Comparison of ENCODE assay signal across 1 cellular context in the genomic region with DNA sequence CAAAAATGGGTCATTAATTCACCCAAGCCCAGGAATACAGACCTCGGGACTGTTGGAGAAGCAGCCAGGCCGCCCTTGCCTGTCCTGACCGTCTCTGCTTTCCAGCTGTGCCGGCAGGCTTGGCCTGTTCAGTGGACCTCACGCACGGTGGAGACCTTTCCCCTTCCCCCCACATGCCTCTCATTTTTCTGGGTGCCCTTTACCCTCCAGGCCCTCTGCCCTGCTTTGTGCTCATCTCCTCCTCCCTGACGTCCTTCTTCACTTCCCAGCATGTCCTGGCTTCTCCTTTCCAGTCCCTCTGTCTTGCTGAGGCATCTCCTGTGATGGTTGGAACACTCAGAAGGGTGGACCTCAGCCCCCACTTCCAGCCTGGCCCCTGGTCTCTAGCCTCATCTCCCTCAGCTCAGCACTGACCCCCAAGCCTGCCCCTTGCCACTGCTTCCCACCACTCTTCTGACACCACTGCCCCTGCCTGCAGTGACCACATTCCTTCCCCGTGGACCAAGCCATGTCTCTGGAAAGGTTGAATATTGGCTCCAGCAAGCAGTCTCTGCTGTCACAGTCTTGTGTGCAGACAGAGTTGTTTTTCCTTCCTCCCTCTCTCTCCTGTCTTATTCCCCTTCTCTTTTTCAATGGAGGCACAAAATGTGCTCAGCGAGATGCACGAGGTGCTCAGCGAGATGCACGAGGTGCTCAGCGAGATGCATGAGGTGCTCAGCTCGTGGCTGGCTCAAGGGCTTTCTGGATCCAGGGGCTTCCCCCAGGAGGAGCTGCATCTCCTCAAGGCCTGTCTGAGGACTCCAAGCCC.
TF ChIP-seq lines count a peak whose summit lies in the region.

No MANE protein-coding gene starts in this region.

TF ChIP-seq in HepG2, 621 proteins besides CTCF, POLR2A, EP300 and RAD21 (continued from another document and continues in another):
- TF ChIP-seq, protein P1, sequence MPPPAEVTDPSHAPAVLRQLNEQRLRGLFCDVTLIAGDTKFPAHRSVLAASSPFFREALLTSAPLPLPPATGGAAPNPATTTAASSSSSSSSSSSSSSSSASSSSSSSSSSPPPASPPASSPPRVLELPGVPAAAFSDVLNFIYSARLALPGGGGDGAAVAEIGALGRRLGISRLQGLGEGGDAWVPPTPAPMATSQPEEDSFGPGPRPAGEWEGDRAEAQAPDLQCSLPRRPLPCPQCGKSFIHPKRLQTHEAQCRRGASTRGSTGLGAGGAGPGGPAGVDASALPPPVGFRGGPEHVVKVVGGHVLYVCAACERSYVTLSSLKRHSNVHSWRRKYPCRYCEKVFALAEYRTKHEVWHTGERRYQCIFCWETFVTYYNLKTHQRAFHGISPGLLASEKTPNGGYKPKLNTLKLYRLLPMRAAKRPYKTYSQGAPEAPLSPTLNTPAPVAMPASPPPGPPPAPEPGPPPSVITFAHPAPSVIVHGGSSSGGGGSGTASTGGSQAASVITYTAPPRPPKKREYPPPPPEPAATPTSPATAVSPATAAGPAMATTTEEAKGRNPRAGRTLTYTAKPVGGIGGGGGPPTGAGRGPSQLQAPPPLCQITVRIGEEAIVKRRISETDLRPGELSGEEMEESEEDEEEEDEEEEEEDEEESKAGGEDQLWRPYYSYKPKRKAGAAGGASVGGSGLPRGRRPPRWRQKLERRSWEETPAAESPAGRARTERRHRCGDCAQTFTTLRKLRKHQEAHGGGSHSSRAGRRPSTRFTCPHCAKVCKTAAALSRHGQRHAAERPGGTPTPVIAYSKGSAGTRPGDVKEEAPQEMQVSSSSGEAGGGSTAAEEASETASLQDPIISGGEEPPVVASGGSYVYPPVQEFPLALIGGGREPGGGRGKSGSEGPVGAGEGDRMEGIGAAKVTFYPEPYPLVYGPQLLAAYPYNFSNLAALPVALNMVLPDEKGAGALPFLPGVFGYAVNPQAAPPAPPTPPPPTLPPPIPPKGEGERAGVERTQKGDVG (CRISPR knock-in tag; IDR thresholded peaks at IDR 0.05; ENCODE audit: borderline replicate concordance), result 0 out of 2 replicates have a peak, but pooled peaks have one; percentile 45
- TF ChIP-seq IKZF4 (CRISPR knock-in tag; IDR thresholded peaks at IDR 0.05; ENCODE audit: borderline replicate concordance, low read depth, not compliant biosample characterization) (no peak), NR2C2 (CRISPR knock-in tag; IDR thresholded peaks at IDR 0.05; ENCODE audit: borderline replicate concordance) (0 out of 2 replicates have a peak, but pooled peaks have one; percentile 32), ZSCAN29 (CRISPR knock-in tag; conservative IDR thresholded peaks at IDR 0.05) (no peak), ZNF317 (CRISPR knock-in tag; IDR thresholded peaks at IDR 0.05) (no peak), NONO (IDR thresholded peaks at IDR 0.05) (no peak), NONO (CRISPR knock-in tag; conservative IDR thresholded peaks at IDR 0.05) (no peak; the same call in 1 of the 2 replicates), RELA (CRISPR knock-in tag; IDR thresholded peaks at IDR 0.05) (no peak), NFYC (CRISPR knock-in tag; IDR thresholded peaks at IDR 0.05) (no peak), REL (CRISPR knock-in tag; conservative IDR thresholded peaks at IDR 0.05) (no peak), ERF (CRISPR knock-in tag; IDR thresholded peaks at IDR 0.05) (no peak), ZNF782 (CRISPR knock-in tag; IDR thresholded peaks at IDR 0.05; ENCODE audit: borderline replicate concordance) (no peak), HES4 (CRISPR knock-in tag; IDR thresholded peaks at IDR 0.05; ENCODE audit: borderline replicate concordance) (no peak), CHD2 (IDR thresholded peaks at IDR 0.05; ENCODE audit: low read depth, low read length) (no peak), ZNF747 (CRISPR knock-in tag; IDR thresholded peaks at IDR 0.05; ENCODE audit: borderline replicate concordance) (no peak), CREB1 (IDR thresholded peaks at IDR 0.05) (no peak), CREB1 (CRISPR knock-in tag; IDR thresholded peaks at IDR 0.05) (no peak), SOX5 (CRISPR knock-in tag; IDR thresholded peaks at IDR 0.05; ENCODE audit: borderline replicate concordance) (peak; percentile 42; the same call in 1 of the 2 replicates), BRCA1 (CRISPR knock-in tag; IDR thresholded peaks at IDR 0.05) (no peak), ASH2L (IDR thresholded peaks at IDR 0.05; ENCODE audit: insufficient read length, low read depth, low read length) (peak; percentile 55), ZFY (CRISPR knock-in tag; IDR thresholded peaks at IDR 0.05) (no peak), ZFP62 (CRISPR knock-in tag; IDR thresholded peaks at IDR 0.05) (no peak), POLR2AphosphoS2 (IDR thresholded peaks at IDR 0.05; ENCODE audit: low read depth, low read length) (no peak), ZNF737 (CRISPR knock-in tag; IDR thresholded peaks at IDR 0.05; ENCODE audit: borderline replicate concordance) (no peak), SCMH1 (CRISPR knock-in tag; IDR thresholded peaks at IDR 0.05; ENCODE audit: borderline replicate concordance) (no peak), ZNF768 (CRISPR knock-in tag; IDR thresholded peaks at IDR 0.05) (no peak), ZNF572 (CRISPR knock-in tag; IDR thresholded peaks at IDR 0.05) (no peak), RFXAP (CRISPR knock-in tag; IDR thresholded peaks at IDR 0.05; ENCODE audit: borderline replicate concordance) (no peak), ZNF343 (CRISPR knock-in tag; IDR thresholded peaks at IDR 0.05) (0 out of 2 replicates have a peak, but pooled peaks have one; percentile 35)
- TF ChIP-seq, protein P2, sequence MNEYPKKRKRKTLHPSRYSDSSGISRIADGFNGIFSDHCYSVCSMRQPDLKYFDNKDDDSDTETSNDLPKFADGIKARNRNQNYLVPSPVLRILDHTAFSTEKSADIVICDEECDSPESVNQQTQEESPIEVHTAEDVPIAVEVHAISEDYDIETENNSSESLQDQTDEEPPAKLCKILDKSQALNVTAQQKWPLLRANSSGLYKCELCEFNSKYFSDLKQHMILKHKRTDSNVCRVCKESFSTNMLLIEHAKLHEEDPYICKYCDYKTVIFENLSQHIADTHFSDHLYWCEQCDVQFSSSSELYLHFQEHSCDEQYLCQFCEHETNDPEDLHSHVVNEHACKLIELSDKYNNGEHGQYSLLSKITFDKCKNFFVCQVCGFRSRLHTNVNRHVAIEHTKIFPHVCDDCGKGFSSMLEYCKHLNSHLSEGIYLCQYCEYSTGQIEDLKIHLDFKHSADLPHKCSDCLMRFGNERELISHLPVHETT (CRISPR knock-in tag; conservative IDR thresholded peaks at IDR 0.05), result no peak
- TF ChIP-seq, protein P3, sequence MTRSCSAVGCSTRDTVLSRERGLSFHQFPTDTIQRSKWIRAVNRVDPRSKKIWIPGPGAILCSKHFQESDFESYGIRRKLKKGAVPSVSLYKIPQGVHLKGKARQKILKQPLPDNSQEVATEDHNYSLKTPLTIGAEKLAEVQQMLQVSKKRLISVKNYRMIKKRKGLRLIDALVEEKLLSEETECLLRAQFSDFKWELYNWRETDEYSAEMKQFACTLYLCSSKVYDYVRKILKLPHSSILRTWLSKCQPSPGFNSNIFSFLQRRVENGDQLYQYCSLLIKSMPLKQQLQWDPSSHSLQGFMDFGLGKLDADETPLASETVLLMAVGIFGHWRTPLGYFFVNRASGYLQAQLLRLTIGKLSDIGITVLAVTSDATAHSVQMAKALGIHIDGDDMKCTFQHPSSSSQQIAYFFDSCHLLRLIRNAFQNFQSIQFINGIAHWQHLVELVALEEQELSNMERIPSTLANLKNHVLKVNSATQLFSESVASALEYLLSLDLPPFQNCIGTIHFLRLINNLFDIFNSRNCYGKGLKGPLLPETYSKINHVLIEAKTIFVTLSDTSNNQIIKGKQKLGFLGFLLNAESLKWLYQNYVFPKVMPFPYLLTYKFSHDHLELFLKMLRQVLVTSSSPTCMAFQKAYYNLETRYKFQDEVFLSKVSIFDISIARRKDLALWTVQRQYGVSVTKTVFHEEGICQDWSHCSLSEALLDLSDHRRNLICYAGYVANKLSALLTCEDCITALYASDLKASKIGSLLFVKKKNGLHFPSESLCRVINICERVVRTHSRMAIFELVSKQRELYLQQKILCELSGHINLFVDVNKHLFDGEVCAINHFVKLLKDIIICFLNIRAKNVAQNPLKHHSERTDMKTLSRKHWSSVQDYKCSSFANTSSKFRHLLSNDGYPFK (CRISPR knock-in tag; IDR thresholded peaks at IDR 0.05; ENCODE audit: borderline replicate concordance), result no peak; the same call in 1 of the 2 replicates
- TF ChIP-seq, protein P4, sequence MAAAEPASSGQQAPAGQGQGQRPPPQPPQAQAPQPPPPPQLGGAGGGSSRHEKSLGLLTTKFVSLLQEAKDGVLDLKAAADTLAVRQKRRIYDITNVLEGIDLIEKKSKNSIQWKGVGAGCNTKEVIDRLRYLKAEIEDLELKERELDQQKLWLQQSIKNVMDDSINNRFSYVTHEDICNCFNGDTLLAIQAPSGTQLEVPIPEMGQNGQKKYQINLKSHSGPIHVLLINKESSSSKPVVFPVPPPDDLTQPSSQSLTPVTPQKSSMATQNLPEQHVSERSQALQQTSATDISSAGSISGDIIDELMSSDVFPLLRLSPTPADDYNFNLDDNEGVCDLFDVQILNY (CRISPR knock-in tag; conservative IDR thresholded peaks at IDR 0.05), result no peak
- TF ChIP-seq, protein P5, sequence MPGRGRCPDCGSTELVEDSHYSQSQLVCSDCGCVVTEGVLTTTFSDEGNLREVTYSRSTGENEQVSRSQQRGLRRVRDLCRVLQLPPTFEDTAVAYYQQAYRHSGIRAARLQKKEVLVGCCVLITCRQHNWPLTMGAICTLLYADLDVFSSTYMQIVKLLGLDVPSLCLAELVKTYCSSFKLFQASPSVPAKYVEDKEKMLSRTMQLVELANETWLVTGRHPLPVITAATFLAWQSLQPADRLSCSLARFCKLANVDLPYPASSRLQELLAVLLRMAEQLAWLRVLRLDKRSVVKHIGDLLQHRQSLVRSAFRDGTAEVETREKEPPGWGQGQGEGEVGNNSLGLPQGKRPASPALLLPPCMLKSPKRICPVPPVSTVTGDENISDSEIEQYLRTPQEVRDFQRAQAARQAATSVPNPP (CRISPR knock-in tag; IDR thresholded peaks at IDR 0.05), result no peak
- TF ChIP-seq, protein P6, sequence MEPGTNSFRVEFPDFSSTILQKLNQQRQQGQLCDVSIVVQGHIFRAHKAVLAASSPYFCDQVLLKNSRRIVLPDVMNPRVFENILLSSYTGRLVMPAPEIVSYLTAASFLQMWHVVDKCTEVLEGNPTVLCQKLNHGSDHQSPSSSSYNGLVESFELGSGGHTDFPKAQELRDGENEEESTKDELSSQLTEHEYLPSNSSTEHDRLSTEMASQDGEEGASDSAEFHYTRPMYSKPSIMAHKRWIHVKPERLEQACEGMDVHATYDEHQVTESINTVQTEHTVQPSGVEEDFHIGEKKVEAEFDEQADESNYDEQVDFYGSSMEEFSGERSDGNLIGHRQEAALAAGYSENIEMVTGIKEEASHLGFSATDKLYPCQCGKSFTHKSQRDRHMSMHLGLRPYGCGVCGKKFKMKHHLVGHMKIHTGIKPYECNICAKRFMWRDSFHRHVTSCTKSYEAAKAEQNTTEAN (CRISPR knock-in tag; conservative IDR thresholded peaks at IDR 0.05), result no peak
- TF ChIP-seq, protein P7, sequence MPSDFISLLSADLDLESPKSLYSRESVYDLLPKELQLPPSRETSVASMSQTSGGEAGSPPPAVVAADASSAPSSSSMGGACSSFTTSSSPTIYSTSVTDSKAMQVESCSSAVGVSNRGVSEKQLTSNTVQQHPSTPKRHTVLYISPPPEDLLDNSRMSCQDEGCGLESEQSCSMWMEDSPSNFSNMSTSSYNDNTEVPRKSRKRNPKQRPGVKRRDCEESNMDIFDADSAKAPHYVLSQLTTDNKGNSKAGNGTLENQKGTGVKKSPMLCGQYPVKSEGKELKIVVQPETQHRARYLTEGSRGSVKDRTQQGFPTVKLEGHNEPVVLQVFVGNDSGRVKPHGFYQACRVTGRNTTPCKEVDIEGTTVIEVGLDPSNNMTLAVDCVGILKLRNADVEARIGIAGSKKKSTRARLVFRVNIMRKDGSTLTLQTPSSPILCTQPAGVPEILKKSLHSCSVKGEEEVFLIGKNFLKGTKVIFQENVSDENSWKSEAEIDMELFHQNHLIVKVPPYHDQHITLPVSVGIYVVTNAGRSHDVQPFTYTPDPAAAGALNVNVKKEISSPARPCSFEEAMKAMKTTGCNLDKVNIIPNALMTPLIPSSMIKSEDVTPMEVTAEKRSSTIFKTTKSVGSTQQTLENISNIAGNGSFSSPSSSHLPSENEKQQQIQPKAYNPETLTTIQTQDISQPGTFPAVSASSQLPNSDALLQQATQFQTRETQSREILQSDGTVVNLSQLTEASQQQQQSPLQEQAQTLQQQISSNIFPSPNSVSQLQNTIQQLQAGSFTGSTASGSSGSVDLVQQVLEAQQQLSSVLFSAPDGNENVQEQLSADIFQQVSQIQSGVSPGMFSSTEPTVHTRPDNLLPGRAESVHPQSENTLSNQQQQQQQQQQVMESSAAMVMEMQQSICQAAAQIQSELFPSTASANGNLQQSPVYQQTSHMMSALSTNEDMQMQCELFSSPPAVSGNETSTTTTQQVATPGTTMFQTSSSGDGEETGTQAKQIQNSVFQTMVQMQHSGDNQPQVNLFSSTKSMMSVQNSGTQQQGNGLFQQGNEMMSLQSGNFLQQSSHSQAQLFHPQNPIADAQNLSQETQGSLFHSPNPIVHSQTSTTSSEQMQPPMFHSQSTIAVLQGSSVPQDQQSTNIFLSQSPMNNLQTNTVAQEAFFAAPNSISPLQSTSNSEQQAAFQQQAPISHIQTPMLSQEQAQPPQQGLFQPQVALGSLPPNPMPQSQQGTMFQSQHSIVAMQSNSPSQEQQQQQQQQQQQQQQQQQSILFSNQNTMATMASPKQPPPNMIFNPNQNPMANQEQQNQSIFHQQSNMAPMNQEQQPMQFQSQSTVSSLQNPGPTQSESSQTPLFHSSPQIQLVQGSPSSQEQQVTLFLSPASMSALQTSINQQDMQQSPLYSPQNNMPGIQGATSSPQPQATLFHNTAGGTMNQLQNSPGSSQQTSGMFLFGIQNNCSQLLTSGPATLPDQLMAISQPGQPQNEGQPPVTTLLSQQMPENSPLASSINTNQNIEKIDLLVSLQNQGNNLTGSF (CRISPR knock-in tag; IDR thresholded peaks at IDR 0.05), result no peak
- TF ChIP-seq, protein P8, sequence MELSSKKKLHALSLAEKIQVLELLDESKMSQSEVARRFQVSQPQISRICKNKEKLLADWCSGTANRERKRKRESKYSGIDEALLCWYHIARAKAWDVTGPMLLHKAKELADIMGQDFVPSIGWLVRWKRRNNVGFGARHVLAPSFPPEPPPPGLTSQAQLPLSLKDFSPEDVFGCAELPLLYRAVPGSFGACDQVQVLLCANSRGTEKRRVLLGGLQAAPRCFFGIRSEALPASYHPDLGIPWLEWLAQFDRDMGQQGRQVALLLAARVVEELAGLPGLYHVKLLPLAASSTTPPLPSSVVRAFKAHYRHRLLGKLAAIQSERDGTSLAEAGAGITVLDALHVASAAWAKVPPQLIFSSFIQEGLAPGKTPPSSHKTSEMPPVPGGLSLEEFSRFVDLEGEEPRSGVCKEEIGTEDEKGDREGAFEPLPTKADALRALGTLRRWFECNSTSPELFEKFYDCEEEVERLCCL (CRISPR knock-in tag; IDR thresholded peaks at IDR 0.05; ENCODE audit: borderline replicate concordance), result no peak
- TF ChIP-seq, protein P9, sequence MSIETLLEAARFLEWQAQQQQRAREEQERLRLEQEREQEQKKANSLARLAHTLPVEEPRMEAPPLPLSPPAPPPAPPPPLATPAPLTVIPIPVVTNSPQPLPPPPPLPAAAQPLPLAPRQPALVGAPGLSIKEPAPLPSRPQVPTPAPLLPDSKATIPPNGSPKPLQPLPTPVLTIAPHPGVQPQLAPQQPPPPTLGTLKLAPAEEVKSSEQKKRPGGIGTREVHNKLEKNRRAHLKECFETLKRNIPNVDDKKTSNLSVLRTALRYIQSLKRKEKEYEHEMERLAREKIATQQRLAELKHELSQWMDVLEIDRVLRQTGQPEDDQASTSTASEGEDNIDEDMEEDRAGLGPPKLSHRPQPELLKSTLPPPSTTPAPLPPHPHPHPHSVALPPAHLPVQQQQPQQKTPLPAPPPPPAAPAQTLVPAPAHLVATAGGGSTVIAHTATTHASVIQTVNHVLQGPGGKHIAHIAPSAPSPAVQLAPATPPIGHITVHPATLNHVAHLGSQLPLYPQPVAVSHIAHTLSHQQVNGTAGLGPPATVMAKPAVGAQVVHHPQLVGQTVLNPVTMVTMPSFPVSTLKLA (IDR thresholded peaks at IDR 0.05), result no peak
